15 cellular contexts compared by ENCODE assay signal in genomic region chr1:25785321-25786067, GRCh38. TPM values are rescaled to one million over a fixed set of nuclear protein-coding genes. Genes with fewer than 3 reads are reported as not detected.
DNase-seq lines count a peak whose midpoint lies in the region; ATAC-seq and TF ChIP-seq lines count a peak whose summit lies in the region.
"Had no signal": no experiment of that assay in that cellular context is flagged by ENCODE, and none has a peak within 500 bp of the region (broad histone marks: within the 10 kb centered on the region; RNA-seq: fewer than 3 reads in every experiment).

No MANE protein-coding gene starts in this region.

- TF ChIP-seq CTCF in left ventricle myocardium inferior (IDR thresholded peaks at IDR 0.05; ENCODE audit: borderline replicate concordance) = no peak
- TF ChIP-seq CTCF in dorsolateral prefrontal cortex (IDR thresholded peaks at IDR 0.05 in 54 of 56, conservative IDR thresholded peaks at IDR 0.05 in 2 of 56; ENCODE audit: low read depth in 1 of 56, partially characterized antibody in 56 of 56) = no peak

- peaks cover 4 to 52% (median 25%) of the 10 kb centered on the region in 5 donors for H3K36me3 Mint-ChIP-seq in naive thymus-derived CD4-positive, alpha-beta T cell
- H3K36me3 Mint-ChIP-seq in CD4-positive, alpha-beta memory T cell = peaks cover 28 to 39% of the 10 kb centered on the region in 2 donors

- H3K27me3 ChIP-seq in left ventricle myocardium inferior (ENCODE audit: low read depth) (no peaks in the 10 kb centered on the region), dorsolateral prefrontal cortex (no peaks in the 10 kb centered on the region)
- no peaks in the 10 kb centered on the region for H3K27me3 ChIP-seq in naive thymus-derived CD4-positive, alpha-beta T cell (ENCODE audit: control insufficient read depth in 2 of 2, insufficient read depth in 2 of 2, low read length in 2 of 2)
- no peaks in the 10 kb centered on the region for H3K27me3 ChIP-seq in CD4-positive, alpha-beta memory T cell (ENCODE audit: insufficient read depth, low read length)
- H3K27me3 ChIP-seq: MG63 had no signal

- peaks cover 50% of the 10 kb centered on the region for H3K4me1 ChIP-seq in left ventricle myocardium inferior
- H3K4me1 ChIP-seq in naive thymus-derived CD4-positive, alpha-beta T cell (ENCODE audit: control insufficient read depth in 2 of 2, insufficient read depth in 2 of 2, low read length in 2 of 2) = no peaks in the 10 kb centered on the region
- H3K4me1 ChIP-seq in CD4-positive, alpha-beta memory T cell (ENCODE audit: insufficient read depth, low read length) = no peaks in the 10 kb centered on the region

- CTCF ChIA-PET in naive thymus-derived CD4-positive, alpha-beta T cell (lab: Charles Lee) = interaction anchor here (0.6 to 1.3 kb wide), 3 partner anchors 13 to 176 kb away, joined by 3 read pairs; no protein-coding TSS in a partner anchor
- CTCF ChIA-PET in CD4-positive, alpha-beta memory T cell (lab: Charles Lee; ENCODE audit: partially characterized antibody) = no interaction called here

- H3K27ac Mint-ChIP-seq in naive thymus-derived CD4-positive, alpha-beta T cell = peak overlapping the region in 8 of 9 donors; percentile 19 to 88 (median 81)
- H3K27ac Mint-ChIP-seq in CD4-positive, alpha-beta memory T cell = peak overlapping the region in 2 of 7 donors; percentile 29 to 70
- H3K27ac Mint-ChIP-seq: HFFc6 had no signal

- peaks cover 0 to 9% (median 0%) of the 10 kb centered on the region in 5 donors for H3K27me3 Mint-ChIP-seq in naive thymus-derived CD4-positive, alpha-beta T cell
- H3K27me3 Mint-ChIP-seq in CD4-positive, alpha-beta memory T cell = no peaks in the 10 kb centered on the region

- no peaks in the 10 kb centered on the region for H3K36me3 ChIP-seq in left ventricle myocardium inferior
- peaks cover 0 to 94% (median 29%) of the 10 kb centered on the region in 3 experiments for H3K36me3 ChIP-seq in naive thymus-derived CD4-positive, alpha-beta T cell (ENCODE audit: control insufficient read depth in 2 of 3, insufficient read depth in 3 of 3, low read length in 3 of 3)
- H3K36me3 ChIP-seq in CD4-positive, alpha-beta memory T cell (ENCODE audit: insufficient read depth, low read length) = no peaks in the 10 kb centered on the region
- H3K36me3 ChIP-seq: MG63 had no signal

- H3K27ac ChIP-seq in left ventricle myocardium inferior (replicated peaks) = peak overlapping the region; percentile 64
- H3K27ac ChIP-seq in dorsolateral prefrontal cortex = peak overlapping the region in 57 of 59 donors; percentile 37 to 91 (median 78)
- H3K27ac ChIP-seq in naive thymus-derived CD4-positive, alpha-beta T cell (ENCODE audit: low read depth, low read length) = peak overlapping the region; percentile 18
- H3K27ac ChIP-seq in CD4-positive, alpha-beta memory T cell (ENCODE audit: low read depth, low read length) = no peak overlapping the region

- H3K9me3 Mint-ChIP-seq in naive thymus-derived CD4-positive, alpha-beta T cell = no peaks in the 10 kb centered on the region
- H3K9me3 Mint-ChIP-seq in CD4-positive, alpha-beta memory T cell = no peaks in the 10 kb centered on the region
- H3K9me3 Mint-ChIP-seq: HFFc6 had no signal

- no peaks in the 10 kb centered on the region for H3K9me3 ChIP-seq in left ventricle myocardium inferior (replicated peaks)
- no peaks in the 10 kb centered on the region for H3K9me3 ChIP-seq in naive thymus-derived CD4-positive, alpha-beta T cell (ENCODE audit: control insufficient read depth in 2 of 3, low read length in 3 of 3)
- H3K9me3 ChIP-seq in CD4-positive, alpha-beta memory T cell (ENCODE audit: control insufficient read depth in 1 of 2, low read length in 2 of 2) = no peaks in the 10 kb centered on the region
- H3K9me3 ChIP-seq: MG63 had no signal

- no peak for DNase-seq in left ventricle myocardium inferior
- DNase-seq in left cardiac atrium = no peak
- no peak for DNase-seq in dorsolateral prefrontal cortex
- DNase-seq in naive thymus-derived CD4-positive, alpha-beta T cell = no peak
- no peak for DNase-seq in stimulated activated naive CD4-positive, alpha-beta T cell (lab: John Stamatoyannopoulos, UW)
- no peak for DNase-seq in CD4-positive, alpha-beta memory T cell
- DNase-seq in mesenteric fat pad (ENCODE audit: low spot score) = no peak
- DNase-seq: Karpas-422, NCI-H1092 treated with DMSO at 0.1 percent for 48 hours, NCI-H2081 treated with DMSO at 0.1 percent for 48 hours, NCI-H510A treated with DMSO at 0.1 percent for 48 hours, RPMI8226 had no signal

- H3K4me3 Mint-ChIP-seq in naive thymus-derived CD4-positive, alpha-beta T cell = no peak overlapping the region
- no peak overlapping the region for H3K4me3 Mint-ChIP-seq in CD4-positive, alpha-beta memory T cell
- H3K4me3 Mint-ChIP-seq: HFFc6 had no signal

- POLR2A ChIA-PET in naive thymus-derived CD4-positive, alpha-beta T cell (lab: Charles Lee) = interaction anchor here (0.6 to 0.9 kb wide), 4 partner anchors 9 to 34 kb away, joined by 3 to 4 read pairs (median 3); partner anchors contain the start of gene MTFR1L
- POLR2A ChIA-PET in CD4-positive, alpha-beta memory T cell (lab: Charles Lee; ENCODE audit: partially characterized antibody) = interaction anchor here (4.2 kb wide), 1 partner anchor 10 kb away, joined by 22 read pairs; no protein-coding TSS in a partner anchor

- H3K4me3 ChIP-seq in left ventricle myocardium inferior (no peak overlapping the region), dorsolateral prefrontal cortex (no peak overlapping the region)
- H3K4me3 ChIP-seq in naive thymus-derived CD4-positive, alpha-beta T cell (ENCODE audit: low read length) = no peak overlapping the region
- no peak overlapping the region for H3K4me3 ChIP-seq in CD4-positive, alpha-beta memory T cell (ENCODE audit: low read length in 2 of 2)
- H3K4me3 ChIP-seq: MG63 had no signal

- H3K4me1 Mint-ChIP-seq in naive thymus-derived CD4-positive, alpha-beta T cell = peaks cover 0 to 35% (median 15%) of the 10 kb centered on the region in 7 donors
- peaks cover 0 to 4% (median 2%) of the 10 kb centered on the region in 4 donors for H3K4me1 Mint-ChIP-seq in CD4-positive, alpha-beta memory T cell

- intact Hi-C loops in left ventricle myocardium inferior (cut with micrococcal nuclease) (no loop called here), left cardiac atrium (cut with DNase I) (no loop called here), dorsolateral prefrontal cortex (cut with DNase I) (no loop called here)
- intact Hi-C loops in naive thymus-derived CD4-positive, alpha-beta T cell (cut with micrococcal nuclease) = no loop called here
- intact Hi-C loops in CD4-positive, alpha-beta memory T cell (cut with micrococcal nuclease) = no loop called here

- no peak for ATAC-seq in left cardiac atrium
- ATAC-seq in naive thymus-derived CD4-positive, alpha-beta T cell = no peak
- no peak for ATAC-seq in GM21390 (IDR thresholded peaks at IDR 0.05; ENCODE audit: unreplicated experiment)

RNA-seq across cellular contexts. Expression of gene SELENON, which starts 14.5 kb away (rescaled TPM):
- 45.2 TPM for total RNA-seq in left ventricle myocardium inferior
- total RNA-seq in left cardiac atrium = 10 to 100 TPM; 43.9 to 50.7 TPM
- 100 to 1,000 TPM in 1 of 120 experiments, 10 to 100 TPM in 119; 34.0 to 117 (median 46.6) TPM for total RNA-seq in dorsolateral prefrontal cortex
- total RNA-seq in naive thymus-derived CD4-positive, alpha-beta T cell = 10 to 100 TPM; 11.9 to 27.7 (median 25.8) TPM
- 1 to 10 TPM; 2.6 to 5.6 TPM for polyA plus RNA-seq in naive thymus-derived CD4-positive, alpha-beta T cell
- 10 to 100 TPM; 24.8 to 26.2 TPM for total RNA-seq in CD4-positive, alpha-beta memory T cell
- polyA plus RNA-seq in CD4-positive, alpha-beta memory T cell = 1 to 10 TPM in 1 of 2 donors, under 1 TPM in 1; 0.65 to 6.5 TPM
- total RNA-seq in mesenteric fat pad = 108 TPM

RNA-seq across cellular contexts. Expression of gene MTFR1L, which starts 34.3 kb away (rescaled TPM):
- 252 TPM for total RNA-seq in left ventricle myocardium inferior
- total RNA-seq in left cardiac atrium = 100 to 1,000 TPM; 126 to 139 TPM
- 100 to 1,000 TPM in 32 of 120 experiments, 10 to 100 TPM in 88; 66.5 to 116 (median 93.9) TPM for total RNA-seq in dorsolateral prefrontal cortex
- total RNA-seq in naive thymus-derived CD4-positive, alpha-beta T cell = 10 to 100 TPM; 39.6 to 60.2 (median 42.3) TPM
- polyA plus RNA-seq in naive thymus-derived CD4-positive, alpha-beta T cell = 10 to 100 TPM; 42.4 to 51.2 TPM
- total RNA-seq in CD4-positive, alpha-beta memory T cell = 10 to 100 TPM; 53.3 to 57.2 TPM
- 10 to 100 TPM; 27.5 to 58.4 TPM for polyA plus RNA-seq in CD4-positive, alpha-beta memory T cell
- total RNA-seq in mesenteric fat pad = 53.8 TPM
